19 cellular contexts compared by ENCODE assay signal in the genomic region with DNA sequence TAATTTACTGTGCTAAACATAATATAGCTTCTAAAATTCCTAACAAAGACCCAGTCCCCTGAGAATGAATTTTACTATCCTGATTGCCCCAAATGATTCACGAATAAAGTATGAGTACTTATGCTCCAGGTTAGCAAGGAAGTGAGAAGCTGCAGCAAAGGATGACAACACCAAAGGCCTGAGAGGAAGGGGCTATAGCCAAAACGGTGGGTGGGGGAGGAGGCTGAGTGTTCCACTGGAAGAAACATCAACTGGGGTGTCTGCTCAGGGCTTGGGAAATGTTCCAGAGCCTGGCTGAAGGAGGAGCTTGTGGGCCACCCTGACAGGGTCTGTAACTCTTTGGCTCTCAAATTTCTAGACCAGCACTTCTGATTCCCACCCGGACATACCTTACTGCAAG.
DNase-seq lines count a peak whose midpoint lies in the region; ATAC-seq and TF ChIP-seq lines count a peak whose summit lies in the region.
"Had no signal": no experiment of that assay in that cellular context is flagged by ENCODE, and none has a peak within 500 bp of the region (broad histone marks: within the 10 kb centered on the region; RNA-seq: fewer than 3 reads in every experiment).

No MANE protein-coding gene starts in this region.

- no peak overlapping the region for H4K8ac ChIP-seq in H9 (replicated peaks; ENCODE audit: insufficient read length, low read depth, low read length)

- H3K36me3 ChIP-seq in uterus (no peaks in the 10 kb centered on the region), body of pancreas (replicated peaks in 1 of 2; ENCODE audit: insufficient read depth in 1 of 2, low read depth in 2 of 2) (no peaks in the 10 kb centered on the region)

- H3K23ac ChIP-seq in H9 (ENCODE audit: insufficient read length, low read depth, low read length): no peak overlapping the region

- H3K27me3 ChIP-seq in H9 (ENCODE audit: insufficient read depth, low read length) (no peaks in the 10 kb centered on the region), uterus (no peaks in the 10 kb centered on the region), body of pancreas (no peaks in the 10 kb centered on the region)

- H2AFZ ChIP-seq in H9 (ENCODE audit: low read length): no peak overlapping the region

- H2BK15ac ChIP-seq in H9 (ENCODE audit: low read depth, low read length): no peak overlapping the region

- no peaks in the 10 kb centered on the region for H3K36me3 Mint-ChIP-seq in H9 (ENCODE audit: insufficient read depth in 1 of 3, low read depth in 3 of 3)
- H3K36me3 Mint-ChIP-seq: activated naive CD4-positive, alpha-beta T cell treated with anti-CD3 and anti-CD28 coated beads, Interleukin-2, amount 50 U/mL, for 24 hours had no signal

- no peak for DNase-seq in H9
- DNase-seq in astrocyte of the spinal cord (ENCODE audit: low read depth, low spot score): peak; percentile 33
- DNase-seq in left kidney (ENCODE audit: low read depth, low spot score): peak; percentile 65
- peak; percentile 18 to 24 for DNase-seq in uterus
- DNase-seq in Ammon's horn (ENCODE audit: low spot score): no peak
- no peak for DNase-seq in body of pancreas
- DNase-seq in NCI-H1694 (lab: John Stamatoyannopoulos, UW): no peak
- DNase-seq: activated CD4-positive, alpha-beta T cell treated with anti-CD3 and anti-CD28 coated beads, Interleukin-2, amount 50 U/mL, for 48 hours; AML-193; DMS79; NCI-H1436; NCI-H2171; nucleus accumbens; SHP77 treated with DMSO at 0.1 percent for 48 hours; substantia nigra had no signal

- H2BK20ac ChIP-seq in H9 (ENCODE audit: low read depth, low read length, poor library complexity, severe bottlenecking): no peak overlapping the region

- H2BK12ac ChIP-seq in H9 (ENCODE audit: insufficient read length, low read depth, low read length): no peak overlapping the region

- H3K79me1 ChIP-seq in H9 (ENCODE audit: insufficient read depth, low read depth, low read length, poor library complexity, severe bottlenecking): no peaks in the 10 kb centered on the region

- no peak for TF ChIP-seq CTCF in H9 (conservative IDR thresholded peaks at IDR 0.05)
- TF ChIP-seq CTCF in astrocyte of the spinal cord (IDR thresholded peaks at IDR 0.05; ENCODE audit: low read depth, low read length): no peak
- TF ChIP-seq CTCF in uterus (IDR thresholded peaks at IDR 0.05): no peak
- TF ChIP-seq CTCF in body of pancreas (IDR thresholded peaks at IDR 0.05): no peak

- no peak overlapping the region for H3K4me3 Mint-ChIP-seq in H9
- H3K4me3 Mint-ChIP-seq: activated naive CD4-positive, alpha-beta T cell treated with anti-CD3 and anti-CD28 coated beads, Interleukin-2, amount 50 U/mL, for 24 hours; T-helper 1 cell treated with Interleukin-12 subunit alpha and Interleukin-12 subunit beta and Interleukin-4 antibody, amounts not matched to agents 30 μg/mL and 1 μg/mL, for 36 hours had no signal

- H2BK5ac ChIP-seq in H9 (ENCODE audit: insufficient read length, low read length): no peak overlapping the region

- H3K18ac ChIP-seq in H9 (ENCODE audit: insufficient read length, low read depth, low read length): no peak overlapping the region

- peak overlapping the region in 2 of 3 experiments; percentile 36 to 58; a peak in 2 of 7 replicates for H3K27ac Mint-ChIP-seq in H9
- H3K27ac Mint-ChIP-seq: activated naive CD4-positive, alpha-beta T cell treated with anti-CD3 and anti-CD28 coated beads, Interleukin-2, amount 50 U/mL, for 24 hours; T-helper 1 cell treated with Interleukin-12 subunit alpha and Interleukin-12 subunit beta and Interleukin-4 antibody, amounts not matched to agents 30 μg/mL and 1 μg/mL, for 36 hours had no signal

- H2BK120ac ChIP-seq in H9 (ENCODE audit: low read depth, low read length, poor library complexity, severe bottlenecking): no peak overlapping the region

- no peaks in the 10 kb centered on the region for H4K20me1 ChIP-seq in H9 (ENCODE audit: control insufficient read depth, insufficient read depth, insufficient read length)

- in situ Hi-C loops in astrocyte of the spinal cord (cut with HindIII; ENCODE audit: low sequenced_read_pairs): no loop called here

- no peak overlapping the region for H3K4me2 ChIP-seq in H9 (ENCODE audit: insufficient read depth, insufficient read length, low read length)

- intact Hi-C loops in uterus (cut with DNase I; ENCODE audit: low total_unique reads): no loop called here
- intact Hi-C loops in body of pancreas (cut with DNase I): no loop called here

- no peak overlapping the region for H3K9ac ChIP-seq in H9 (ENCODE audit: extremely low read depth, insufficient read length, low read length)

- no peak overlapping the region for H3K56ac ChIP-seq in H9 (ENCODE audit: insufficient read length, low read depth, low read length)

- no peak overlapping the region for H4K5ac ChIP-seq in H9 (ENCODE audit: insufficient read length, low read depth, low read length)

- H3K4me1 Mint-ChIP-seq in H9: peaks cover 24 to 28% of the 10 kb centered on the region in 2 experiments
- H3K4me1 Mint-ChIP-seq: activated naive CD4-positive, alpha-beta T cell treated with anti-CD3 and anti-CD28 coated beads, Interleukin-2, amount 50 U/mL, for 24 hours had no signal

- ATAC-seq in body of pancreas: no peak
- ATAC-seq: left lobe of liver had no signal

- H3K4me1 ChIP-seq in H9 (ENCODE audit: insufficient read depth, low read length) (peaks cover 5% of the 10 kb centered on the region), uterus (no peaks in the 10 kb centered on the region), body of pancreas (no peaks in the 10 kb centered on the region)

- no peak overlapping the region for H3K14ac ChIP-seq in H9 (ENCODE audit: insufficient read depth, low read length)

- H2AK5ac ChIP-seq in H9 (ENCODE audit: insufficient read length, low read length): no peak overlapping the region

- H3T11ph ChIP-seq in H9 (ENCODE audit: low read length): no peak overlapping the region

- no peak overlapping the region for H3K4ac ChIP-seq in H9 (ENCODE audit: low read depth, low read length)

- WGBS in H9 (ENCODE audit: extremely low coverage, insufficient read length, low lambda C conversion rate): no CpG with 5 or more reads among the region's 3 CpGs
- 34 to 45% methylated on average over 3 of the region's 3 CpGs for WGBS in body of pancreas, 2 donors

- no peaks in the 10 kb centered on the region for H3K79me2 ChIP-seq in H9 (ENCODE audit: insufficient read depth, low read length)

- no peaks in the 10 kb centered on the region for H3K9me3 Mint-ChIP-seq in H9
- H3K9me3 Mint-ChIP-seq: activated naive CD4-positive, alpha-beta T cell treated with anti-CD3 and anti-CD28 coated beads, Interleukin-2, amount 50 U/mL, for 24 hours; T-helper 1 cell treated with Interleukin-12 subunit alpha and Interleukin-12 subunit beta and Interleukin-4 antibody, amounts not matched to agents 30 μg/mL and 1 μg/mL, for 36 hours had no signal

- H3K27ac ChIP-seq in H9 (ENCODE audit: insufficient read length, low read depth, low read length): no peak overlapping the region
- H3K27ac ChIP-seq in uterus: no peak overlapping the region
- H3K27ac ChIP-seq in body of pancreas: no peak overlapping the region
- H3K27ac ChIP-seq: VCaP had no signal

- no peaks in the 10 kb centered on the region for H3K27me3 Mint-ChIP-seq in H9 (ENCODE audit: low read depth)

- H3K23me2 ChIP-seq in H9 (ENCODE audit: insufficient read length, low read depth, low read length, poor library complexity, severe bottlenecking): no peaks in the 10 kb centered on the region

- H3K9me3 ChIP-seq in H9 (ENCODE audit: control insufficient read depth, low read depth, low read length): no peaks in the 10 kb centered on the region
- no peaks in the 10 kb centered on the region for H3K9me3 ChIP-seq in uterus
- no peaks in the 10 kb centered on the region for H3K9me3 ChIP-seq in body of pancreas

- no peak overlapping the region for H4K91ac ChIP-seq in H9 (ENCODE audit: insufficient read length, low read depth, low read length)

- TF ChIP-seq POLR2A in uterus (IDR thresholded peaks at IDR 0.05): no peak
- no peak for TF ChIP-seq POLR2A in body of pancreas (IDR thresholded peaks at IDR 0.05)

- no peak overlapping the region for H3K4me3 ChIP-seq in astrocyte of the spinal cord (ENCODE audit: low read depth, low read length)
- no peak overlapping the region for H3K4me3 ChIP-seq in uterus
- H3K4me3 ChIP-seq in body of pancreas: no peak overlapping the region

Comparison
In these comparisons a context has a peak if more than half of its experiments do, and no peak if none do; other contexts are left out.
1. DNase-seq: peak in astrocyte of the spinal cord (single experiment), left kidney (single experiment) and uterus (2 of 2); none in H9 (single experiment), Ammon's horn (single experiment), body of pancreas (0 of 4) and NCI-H1694 (single experiment).